8 cellular contexts compared by ENCODE assay signal in genomic region chr15:62482715-62483429, GRCh38.
A peak's percentile ranks its signal among the peaks of the same experiment; 100 is the strongest.
DNase-seq lines count a peak whose midpoint lies in the region; ATAC-seq, FAIRE-seq and TF ChIP-seq lines count a peak whose summit lies in the region.

No MANE protein-coding gene starts in this region.

- H2BK5ac ChIP-seq in neuronal stem cell (ENCODE audit: low read length), result no peak overlapping the region

- no peaks in the 10 kb centered on the region for H3K79me2 ChIP-seq in GM12878 (ENCODE audit: control insufficient read depth, insufficient read depth, low read length)

- H3K4me3 ChIP-seq in LNCaP clone FGC (ENCODE audit: low read depth, low read length) (no peak overlapping the region), GM12878 (no peak overlapping the region), neuronal stem cell (ENCODE audit: low read length in 2 of 2) (no peak overlapping the region)

- no peaks in the 10 kb centered on the region for H3K9me3 Mint-ChIP-seq in Calu3 (ENCODE audit: low read depth, unreplicated experiment)

- CTCF ChIA-PET in Calu3 (lab: Charles Lee) (no interaction called here), GM12878 (lab: Yijun Ruan, JAX) (interaction anchor here (0.9 kb wide), 1 partner anchor 138 kb away, joined by 3 read pairs; no protein-coding TSS in a partner anchor)

- H3K4ac ChIP-seq in neuronal stem cell (ENCODE audit: low read length), result no peak overlapping the region

- TF ChIP-seq RAD21 in GM12878 (IDR thresholded peaks at IDR 0.05; ENCODE audit: insufficient read depth, low read depth, low read length), result peak; percentile 58

- no peaks in the 10 kb centered on the region for H3K4me1 Mint-ChIP-seq in Calu3 (ENCODE audit: low read depth, unreplicated experiment)

- no peaks in the 10 kb centered on the region for H3K79me1 ChIP-seq in neuronal stem cell (ENCODE audit: low read depth, low read length)

- H2AK5ac ChIP-seq in neuronal stem cell (ENCODE audit: low read depth, low read length), result no peak overlapping the region

- H3K14ac ChIP-seq in neuronal stem cell (ENCODE audit: low read length), result no peak overlapping the region

- intact Hi-C loops in Calu3 (cut with micrococcal nuclease; ENCODE audit: unreplicated experiment) (no loop called here), GM12878 (cut with micrococcal nuclease; ENCODE audit: unreplicated experiment) (no loop called here)

- H3K9ac ChIP-seq in GM12878 (ENCODE audit: control insufficient read depth, insufficient read depth, low read length) (no peak overlapping the region), neuronal stem cell (ENCODE audit: low read depth, low read length, poor library complexity) (peak overlapping the region; percentile 7)

- H2BK120ac ChIP-seq in neuronal stem cell (ENCODE audit: low read depth, low read length), result no peak overlapping the region

- peaks cover 1% of the 10 kb centered on the region for H3K27me3 Mint-ChIP-seq in Calu3 (ENCODE audit: unreplicated experiment)

- no peak for TF ChIP-seq POLR2A in GM12878 (IDR thresholded peaks at IDR 0.05; ENCODE audit: low read depth, low read length)

- H3K23ac ChIP-seq in neuronal stem cell (ENCODE audit: low read depth, low read length, poor library complexity), result no peak overlapping the region

- H2AFZ ChIP-seq in GM12878 (ENCODE audit: control insufficient read depth, low read depth, low read length) (no peak overlapping the region; the same call in 1 of the 2 replicates), neuronal stem cell (ENCODE audit: low read length) (peak overlapping the region; percentile 73)

- RAD21 ChIA-PET in GM12878 (lab: Charles Lee; ENCODE audit: unreplicated experiment), result no interaction called here

- H3K9me3 ChIP-seq in GM12878 (replicated peaks; ENCODE audit: control insufficient read depth, insufficient read depth, low read length) (no peaks in the 10 kb centered on the region), neuronal stem cell (replicated peaks in 1 of 2; ENCODE audit: control insufficient read depth in 2 of 2, insufficient read depth in 1 of 2, low read depth in 1 of 2, low read length in 2 of 2) (no peaks in the 10 kb centered on the region)

- no peak overlapping the region for H2BK15ac ChIP-seq in neuronal stem cell (ENCODE audit: low read length)

- H3K27ac ChIP-seq in GM12878 (ENCODE audit: control insufficient read depth, insufficient read depth) (no peak overlapping the region), neuronal stem cell (replicated peaks; ENCODE audit: low read length) (no peak overlapping the region), substantia nigra (ENCODE audit: low read depth, low read length, poor library complexity, severe bottlenecking) (no peak overlapping the region)

- H3K4me1 ChIP-seq in GM12878 (ENCODE audit: control insufficient read depth, insufficient read depth, low read length) (peaks cover 4% of the 10 kb centered on the region; the same call in 1 of the 2 replicates), neuronal stem cell (ENCODE audit: control insufficient read depth in 2 of 2, insufficient read depth in 1 of 2, low read depth in 1 of 2, low read length in 2 of 2) (peaks cover 13% of the 10 kb centered on the region in 2 donors)

- no peak overlapping the region for H3K27ac Mint-ChIP-seq in Calu3 (ENCODE audit: unreplicated experiment)

- FAIRE-seq in GM12878 (lab: Jason Lieb, UNC), result peak; percentile 84

- no peak overlapping the region for H4K91ac ChIP-seq in neuronal stem cell (ENCODE audit: low read depth, low read length, poor library complexity)

- no peaks in the 10 kb centered on the region for H4K20me1 ChIP-seq in GM12878 (ENCODE audit: control insufficient read depth, insufficient read depth)

- DNase-seq in Calu3 (peak; percentile 30), LNCaP clone FGC (ENCODE audit: low read depth) (no peak), GM12878 (ENCODE audit: low read depth, low spot score) (peak; percentile 75), neuronal stem cell (ENCODE audit: low spot score) (peak; percentile 33), substantia nigra (lab: John Stamatoyannopoulos, UW) (no peak), NCI-H446 (lab: John Stamatoyannopoulos, UW) (no peak)
- no peak for DNase-seq in activated CD8-positive, alpha-beta memory T cell treated with anti-CD3 and anti-CD28 coated beads, Interleukin-2, amount 50 U/mL, for 4 hours

- no peak overlapping the region for H2BK12ac ChIP-seq in neuronal stem cell (ENCODE audit: low read length)

- H3K4me3 Mint-ChIP-seq in Calu3 (ENCODE audit: low read depth, unreplicated experiment), result no peak overlapping the region

- H3K36me3 Mint-ChIP-seq in Calu3 (ENCODE audit: insufficient read depth, unreplicated experiment), result no peaks in the 10 kb centered on the region

- POLR2A ChIA-PET in GM12878 (lab: Charles Lee), result no interaction called here

- H4K8ac ChIP-seq in neuronal stem cell (ENCODE audit: low read depth, low read length), result no peak overlapping the region

- TF ChIP-seq CTCF in Calu3 (IDR thresholded peaks at IDR 0.05; ENCODE audit: unreplicated experiment) (no peak), LNCaP clone FGC (IDR thresholded peaks at IDR 0.05; ENCODE audit: control insufficient read depth, extremely low read depth, insufficient read depth) (0 out of 2 replicates have a peak, but pooled peaks have one; percentile 3), GM12878 (IDR thresholded peaks at IDR 0.05 in 2 of 3, conservative IDR thresholded peaks at IDR 0.05 in 1 of 3; ENCODE audit: control insufficient read depth in 2 of 3, extremely low read depth in 1 of 3, insufficient read depth in 1 of 3, low read depth in 3 of 3, low read length in 3 of 3) (peak; percentile 51 to 57 (median 54); a peak in 5 of 6 replicates)

- in situ Hi-C loops in GM12878 (cut with MboI), result no loop called here

- ATAC-seq in GM19438 (IDR thresholded peaks at IDR 0.05; ENCODE audit: low read depth, unreplicated experiment) (peak; percentile 81), GM12878 (peak; percentile 97)

- no peak for TF ChIP-seq EP300 in GM12878 (IDR thresholded peaks at IDR 0.05; ENCODE audit: borderline replicate concordance in 1 of 2, control insufficient read depth in 1 of 2, low read depth in 2 of 2, low read length in 2 of 2)

- SMC1A ChIA-PET in GM12878 (lab: Charles Lee; ENCODE audit: uncharacterized antibody, unreplicated experiment), result interaction anchor here (1.2 kb wide), 1 partner anchor 11 kb away, joined by 3 read pairs; no protein-coding TSS in a partner anchor

- BruUV-seq in Calu3 (replicated peaks; lab: Mats Ljungman, UMichigan), result no TSS peak
- no TSS peak for BruUV-seq in GM12878 (replicated peaks; lab: Mats Ljungman, UMichigan)

- H3K36me3 ChIP-seq in GM12878 (ENCODE audit: control insufficient read depth in 2 of 2, insufficient read depth in 2 of 2, low read length in 1 of 2) (no peaks in the 10 kb centered on the region), neuronal stem cell (replicated peaks in 1 of 2; ENCODE audit: control insufficient read depth in 2 of 2, insufficient read depth in 2 of 2, low read length in 2 of 2) (no peaks in the 10 kb centered on the region)

- H3K27me3 ChIP-seq in GM12878 (replicated peaks in 1 of 2; ENCODE audit: control insufficient read depth in 2 of 2, insufficient read depth in 2 of 2, low read length in 1 of 2), result no peaks in the 10 kb centered on the region
- H3K27me3 ChIP-seq in neuronal stem cell (ENCODE audit: control insufficient read depth in 3 of 3, insufficient read depth in 3 of 3, low read depth in 1 of 3, low read length in 3 of 3), result no peaks in the 10 kb centered on the region

- WGBS in GM12878 (ENCODE audit: insufficient coverage, insufficient replicate concordance, low lambda C conversion rate, missing lambda C conversion rate), result 32% methylated on average over 5 of the region's 5 CpGs
- WGBS in neuronal stem cell (ENCODE audit: extremely low coverage in 2 of 2, insufficient read length in 2 of 2, insufficient replicate concordance in 1 of 2), 2 donors, result no CpG with 5 or more reads among the region's 5 CpGs

- H3K18ac ChIP-seq in neuronal stem cell (ENCODE audit: low read length), result no peak overlapping the region

- H3K4me2 ChIP-seq in GM12878 (ENCODE audit: control insufficient read depth, insufficient read depth) (no peak overlapping the region), neuronal stem cell (ENCODE audit: insufficient read depth, low read length, poor library complexity, severe bottlenecking) (no peak overlapping the region)

TF ChIP-seq in GM12878, 131 proteins besides CTCF, POLR2A, EP300 and RAD21 (continues in another document):
- 0 out of 2 replicates have a peak, but pooled peaks have one; percentile 14 for TF ChIP-seq NR2F1 (conservative IDR thresholded peaks at IDR 0.05)
- no peak for TF ChIP-seq RBBP5 (conservative IDR thresholded peaks at IDR 0.05)
- TF ChIP-seq HDAC6 (IDR thresholded peaks at IDR 0.05; ENCODE audit: unreplicated experiment), result no peak
- TF ChIP-seq USF2 (IDR thresholded peaks at IDR 0.05; ENCODE audit: borderline replicate concordance, low read depth, low read length), result no peak
- peak; percentile 26; the same call in 1 of the 2 replicates for TF ChIP-seq PKNOX1 (IDR thresholded peaks at IDR 0.05)

Comparison
In these comparisons a context has a peak if more than half of its experiments do, and no peak if none do; other contexts are left out.
1. DNase-seq: peak in Calu3 (single experiment), GM12878 (single experiment) and neuronal stem cell (single experiment); none in LNCaP clone FGC (single experiment), substantia nigra (0 of 49), activated CD8-positive, alpha-beta memory T cell treated with anti-CD3 and anti-CD28 coated beads, Interleukin-2, amount 50 U/mL, for 4 hours (single experiment) and NCI-H446 (0 of 2).